ENCODE assay signal across 8 cellular contexts in the genomic region with DNA sequence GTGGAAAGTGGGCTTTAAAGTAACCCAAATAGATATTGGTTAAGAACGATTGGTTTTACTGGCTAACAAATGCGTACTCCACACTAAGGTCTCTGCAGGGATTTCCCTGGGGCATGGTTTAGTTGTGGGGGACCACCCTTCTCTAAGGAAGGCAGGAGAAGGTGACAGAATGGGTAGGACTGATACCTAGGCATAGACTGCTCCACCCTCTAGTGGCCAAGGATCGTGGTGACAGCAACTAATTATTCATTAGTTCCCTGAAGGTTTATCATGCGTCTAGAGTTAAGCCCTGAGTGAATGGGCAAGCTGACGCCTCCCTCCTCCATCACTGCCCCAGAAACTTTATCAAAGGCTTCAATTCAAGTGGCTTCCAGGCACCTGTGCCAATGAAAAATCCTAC. TPM values are rescaled to one million over a fixed set of nuclear protein-coding genes. Genes with fewer than 3 reads are reported as not detected.
DNase-seq lines count a peak whose midpoint lies in the region; ATAC-seq, FAIRE-seq and TF ChIP-seq lines count a peak whose summit lies in the region.

No MANE protein-coding gene starts in this region.

- no peaks in the 10 kb centered on the region for H3K9me3 Mint-ChIP-seq in activated naive CD4-positive, alpha-beta T cell treated with anti-CD3 and anti-CD28 coated beads, Interleukin-2, amount 50 U/mL, for 72 hours

- no peak overlapping the region for H3K27ac ChIP-seq in DOHH2 (ENCODE audit: low read depth, low read length)
- no peak overlapping the region for H3K27ac ChIP-seq in keratinocyte (ENCODE audit: control insufficient read depth, insufficient read depth, low read length)
- no peak overlapping the region for H3K27ac ChIP-seq in aorta (ENCODE audit: low read depth in 1 of 2, low read length in 2 of 2)

- 59 to 60% methylated on average over 5 of the region's 5 CpGs for WGBS in aorta, 2 donors

- TF ChIP-seq CTCF in DOHH2 (IDR thresholded peaks at IDR 0.05; ENCODE audit: low read depth, low read length, poor library complexity, severe bottlenecking), result peak; percentile 73
- TF ChIP-seq CTCF in keratinocyte (optimal IDR thresholded peaks at IDR 0.05 in 1 of 3, IDR thresholded peaks at IDR 0.05 in 1 of 3, conservative IDR thresholded peaks at IDR 0.05 in 1 of 3; ENCODE audit: extremely low read depth in 1 of 3, insufficient read depth in 2 of 3, low read length in 3 of 3), result peak; percentile 72 to 78 (median 73)

- H3K9me1 ChIP-seq in keratinocyte (ENCODE audit: control insufficient read depth, extremely low read depth, insufficient read depth, low read length), result no peaks in the 10 kb centered on the region

- H3K27me3 ChIP-seq in DOHH2 (ENCODE audit: control insufficient read depth, low read length), result no peaks in the 10 kb centered on the region
- H3K27me3 ChIP-seq in keratinocyte (ENCODE audit: control insufficient read depth, extremely low read depth, insufficient read depth, low read length), result peaks cover 8% of the 10 kb centered on the region
- no peaks in the 10 kb centered on the region for H3K27me3 ChIP-seq in aorta (ENCODE audit: control insufficient read depth in 1 of 2, insufficient read depth in 2 of 2, low read length in 1 of 2)

- H3K9me2 ChIP-seq in DOHH2 (replicated peaks; ENCODE audit: control insufficient read depth, low read length), result no peaks in the 10 kb centered on the region

- no peak overlapping the region for H3K9ac ChIP-seq in keratinocyte (ENCODE audit: control insufficient read depth, extremely low read depth, insufficient read depth, low read length)

- H3K4me2 ChIP-seq in DOHH2 (ENCODE audit: low read length) (no peak overlapping the region), keratinocyte (ENCODE audit: control insufficient read depth, extremely low read depth, insufficient read depth, low read depth, low read length) (no peak overlapping the region)

- H3K36me3 ChIP-seq in DOHH2 (ENCODE audit: control insufficient read depth, low read length) (peaks cover 5% of the 10 kb centered on the region; the same call in 1 of the 2 replicates), keratinocyte (ENCODE audit: control insufficient read depth in 2 of 2, extremely low read depth in 1 of 2, insufficient read depth in 2 of 2, low read length in 2 of 2) (no peaks in the 10 kb centered on the region), aorta (ENCODE audit: control insufficient read depth in 1 of 2, insufficient read depth in 2 of 2, low read length in 1 of 2) (peaks cover 0 to 5% of the 10 kb centered on the region in 2 donors)

- H3K4me1 ChIP-seq in DOHH2 (ENCODE audit: control insufficient read depth, low read length) (peaks cover 12% of the 10 kb centered on the region), keratinocyte (ENCODE audit: control insufficient read depth, extremely low read depth, insufficient read depth, low read length) (peaks cover 17% of the 10 kb centered on the region), aorta (ENCODE audit: control insufficient read depth in 1 of 2, insufficient read depth in 2 of 2, low read length in 2 of 2) (no peaks in the 10 kb centered on the region)

- DNase-seq in HPDE6-E6E7 (ENCODE audit: extremely low spot score) (peak; percentile 54), SW480 (ENCODE audit: low spot score) (peak; percentile 61), keratinocyte (ENCODE audit: low read depth, low spot score) (no peak), aorta (no peak)
- DNase-seq in activated naive CD4-positive, alpha-beta T cell treated with anti-CD3 and anti-CD28 coated beads, Interleukin-2, amount 50 U/mL, for 72 hours (ENCODE audit: low spot score in 2 of 2), result no peak

- H3K9me3 ChIP-seq in DOHH2 (ENCODE audit: control insufficient read depth, insufficient read depth, low read length) (no peaks in the 10 kb centered on the region), keratinocyte (ENCODE audit: control insufficient read depth, low read depth, low read length) (no peaks in the 10 kb centered on the region), aorta (ENCODE audit: control insufficient read depth, low read length) (no peaks in the 10 kb centered on the region)

- dilution Hi-C loops in keratinocyte (cut with MboI; ENCODE audit: extremely low pct_ligation_motif_present, low sequenced_read_pairs), result no loop called here

- H3F3A ChIP-seq in DOHH2 (ENCODE audit: control insufficient read depth, insufficient read depth), result no peaks in the 10 kb centered on the region

- intact Hi-C loops in aorta (cut with DNase I), result loop anchor here in 1 of 2 donors (5.0 kb wide), 1 partner anchor 201 kb away; no protein-coding TSS in a partner anchor

- no peak overlapping the region for H3K27ac Mint-ChIP-seq in activated naive CD4-positive, alpha-beta T cell treated with anti-CD3 and anti-CD28 coated beads, Interleukin-2, amount 50 U/mL, for 72 hours

- H3K79me2 ChIP-seq in DOHH2 (ENCODE audit: control insufficient read depth, low read length) (no peaks in the 10 kb centered on the region), keratinocyte (ENCODE audit: control insufficient read depth, insufficient read depth, low read length) (no peaks in the 10 kb centered on the region)

- H3K4me3 ChIP-seq in DOHH2 (ENCODE audit: low read length), result no peak overlapping the region
- H3K4me3 ChIP-seq in keratinocyte (ENCODE audit: control insufficient read depth in 2 of 3, extremely low read depth in 1 of 3, insufficient read depth in 2 of 3, low read depth in 1 of 3, low read length in 3 of 3), result no peak overlapping the region
- no peak overlapping the region for H3K4me3 ChIP-seq in aorta (ENCODE audit: low read length in 2 of 2)

- ATAC-seq in HG03439 (IDR thresholded peaks at IDR 0.05; ENCODE audit: unreplicated experiment), result no peak
- no peak for ATAC-seq in GM18868 (IDR thresholded peaks at IDR 0.05; ENCODE audit: unreplicated experiment)
- no peak for ATAC-seq in aorta (ENCODE audit: low FRiP score)
- no peak for ATAC-seq in activated naive CD4-positive, alpha-beta T cell treated with anti-CD3 and anti-CD28 coated beads, Interleukin-2, amount 50 U/mL, for 72 hours

- H2AFZ ChIP-seq in keratinocyte (ENCODE audit: control insufficient read depth, low read length), result no peak overlapping the region

- H4K20me1 ChIP-seq in DOHH2 (ENCODE audit: control insufficient read depth, insufficient read depth, low read depth, low read length) (no peaks in the 10 kb centered on the region), keratinocyte (ENCODE audit: control insufficient read depth, extremely low read depth, insufficient read depth, low read length) (peaks cover 2% of the 10 kb centered on the region)

- no peak for FAIRE-seq in keratinocyte (lab: Jason Lieb, UNC)

- peaks cover 0 to 19% of the 10 kb centered on the region in 2 donors for H3K36me3 Mint-ChIP-seq in activated naive CD4-positive, alpha-beta T cell treated with anti-CD3 and anti-CD28 coated beads, Interleukin-2, amount 50 U/mL, for 72 hours

RNA-seq across cellular contexts. Expression of gene FAM181A, which starts 9.1 kb away (rescaled TPM):
- polyA plus RNA-seq in keratinocyte, result 0.04 TPM in 1 of 3 replicates, not detected in the others
- polyA plus RNA-seq in keratinocyte (2011; ENCODE audit: low read depth), result not detected
- not detected in 2 replicates for polyA plus RNA-seq in keratinocyte (2011; cell fraction: cytosol; rRNA removed)
- not detected in 2 replicates for polyA plus RNA-seq in keratinocyte (2011; cell fraction: nucleus; rRNA removed)
- polyA plus RNA-seq in keratinocyte (2012; ENCODE audit: low replicate concordance), result not detected in 2 replicates
- not detected in 3 replicates for polyA minus RNA-seq in keratinocyte
- polyA minus RNA-seq in keratinocyte (2011; cell fraction: cytosol; rRNA and poly(A)+ RNA removed), result not detected
- not detected in 2 replicates for polyA minus RNA-seq in keratinocyte (2011; cell fraction: nucleus; rRNA and poly(A)+ RNA removed)
- total RNA-seq in aorta, result not detected
- polyA plus RNA-seq in aorta, result not detected
- total RNA-seq in activated naive CD4-positive, alpha-beta T cell treated with anti-CD3 and anti-CD28 coated beads, Interleukin-2, amount 50 U/mL, for 72 hours, result not detected

RNA-seq across cellular contexts. Expression of gene ASB2, which starts 40.1 kb away (rescaled TPM):
- polyA plus RNA-seq in keratinocyte (0.31 to 1.7 TPM (median 0.56 TPM) in 3 replicates), aorta (10 to 100 TPM in 1 of 2 donors, 1 to 10 TPM in 1; 9.1 to 24.8 TPM)
- 0.32 TPM for polyA plus RNA-seq in keratinocyte (2011; ENCODE audit: low read depth)
- polyA plus RNA-seq in keratinocyte (2011; cell fraction: cytosol; rRNA removed), result 0.36 and 0.62 TPM in 2 replicates
- polyA plus RNA-seq in keratinocyte (2011; cell fraction: nucleus; rRNA removed), result 1.1 and 1.2 TPM in 2 replicates
- polyA plus RNA-seq in keratinocyte (2012; ENCODE audit: low replicate concordance), result 0.25 and 0.34 TPM in 2 replicates
- 0.10 to 0.66 TPM (median 0.13 TPM) in 3 replicates for polyA minus RNA-seq in keratinocyte
- polyA minus RNA-seq in keratinocyte (2011; cell fraction: cytosol; rRNA and poly(A)+ RNA removed), result 0.96 TPM
- polyA minus RNA-seq in keratinocyte (2011; cell fraction: nucleus; rRNA and poly(A)+ RNA removed), result 0.23 and 0.74 TPM in 2 replicates
- 10 to 100 TPM; 53.3 to 57.0 TPM for total RNA-seq in aorta
- total RNA-seq in activated naive CD4-positive, alpha-beta T cell treated with anti-CD3 and anti-CD28 coated beads, Interleukin-2, amount 50 U/mL, for 72 hours, result 10 to 100 TPM; 12.9 to 50.0 TPM

Comparison
In these comparisons a context has a peak if more than half of its experiments do, and no peak if none do; other contexts are left out.
1. DNase-seq: peak in HPDE6-E6E7 (single experiment) and SW480 (single experiment); none in keratinocyte (single experiment), aorta (0 of 2) and activated naive CD4-positive, alpha-beta T cell treated with anti-CD3 and anti-CD28 coated beads, Interleukin-2, amount 50 U/mL, for 72 hours (0 of 2).